29 cellular contexts compared by ENCODE assay signal in genomic region chr1:111762332-111762731, GRCh38.
"Had no signal": no experiment of that assay in that cellular context is flagged by ENCODE, and none has a peak within 500 bp of the region (broad histone marks: within the 10 kb centered on the region; RNA-seq: fewer than 3 reads in every experiment).

No MANE protein-coding gene starts in this region.

- ATAC-seq: activated naive CD4-positive, alpha-beta T cell treated with anti-CD3 and anti-CD28 coated beads, Interleukin-2, amount 50 U/mL, for 72 hours; activated T-cell treated with anti-CD3 and anti-CD28 coated beads, Interleukin-2, amount 50 U/mL, for 72 hours; activated T-helper 17 cell treated with anti-CD3 and anti-CD28 coated beads, Interleukin-2, amount 50 U/mL, for 72 hours; body of pancreas; PC-3 had no signal

- H3K27ac ChIP-seq: adrenal gland, body of pancreas, breast epithelium, Peyer's patch, SJSA1 had no signal

- H3K9me3 ChIP-seq: adrenal gland, body of pancreas, breast epithelium, MG63, Peyer's patch, SJSA1 had no signal

- H3K4me3 ChIP-seq: adrenal gland, body of pancreas, breast epithelium, MG63, Peyer's patch, SJSA1 had no signal

- H3K27me3 ChIP-seq: adrenal gland, body of pancreas, breast epithelium, MG63, Peyer's patch, SJSA1 had no signal

- H3K9me3 Mint-ChIP-seq: activated CD4-positive, alpha-beta memory T cell treated with anti-CD3 and anti-CD28 coated beads for 36 hours; activated CD4-positive, alpha-beta T cell treated with anti-CD3 and anti-CD28 coated beads, Interleukin-2, amount 10 ng/mL, durations not matched to agents 7 days and 5 days; activated naive CD4-positive, alpha-beta T cell treated with anti-CD3 and anti-CD28 coated beads, Interleukin-2, amount 50 U/mL, for 72 hours; activated T-cell treated with anti-CD3 and anti-CD28 coated beads, Interleukin-2, amount 50 U/mL, for 72 hours; activated T-helper 17 cell treated with anti-CD3 and anti-CD28 coated beads, Interleukin-2, amount 50 U/mL, for 72 hours; T-helper 2 cell treated with Interferon-gamma antibody and Interleukin-4, amounts not matched to agents 5 μg/mL and 100 μg/mL, for 36 hours had no signal

- H3K27ac Mint-ChIP-seq: activated CD4-positive, alpha-beta memory T cell treated with anti-CD3 and anti-CD28 coated beads for 36 hours; activated CD4-positive, alpha-beta T cell treated with anti-CD3 and anti-CD28 coated beads, Interleukin-2, amount 10 ng/mL, durations not matched to agents 7 days and 5 days; activated T-helper 17 cell treated with anti-CD3 and anti-CD28 coated beads, Interleukin-2, amount 50 U/mL, for 72 hours; T-helper 2 cell treated with Interferon-gamma antibody and Interleukin-4, amounts not matched to agents 5 μg/mL and 100 μg/mL, for 36 hours had no signal

- FAIRE-seq: astrocyte, TTC549 had no signal

- H3K27me3 Mint-ChIP-seq: activated CD4-positive, alpha-beta memory T cell treated with anti-CD3 and anti-CD28 coated beads for 36 hours; activated CD4-positive, alpha-beta T cell treated with anti-CD3 and anti-CD28 coated beads, Interleukin-2, amount 10 ng/mL, durations not matched to agents 7 days and 5 days; activated T-helper 17 cell treated with anti-CD3 and anti-CD28 coated beads, Interleukin-2, amount 50 U/mL, for 72 hours had no signal

- H3K4me3 Mint-ChIP-seq: activated CD4-positive, alpha-beta memory T cell treated with anti-CD3 and anti-CD28 coated beads for 36 hours; activated CD4-positive, alpha-beta T cell treated with anti-CD3 and anti-CD28 coated beads, Interleukin-2, amount 10 ng/mL, durations not matched to agents 7 days and 5 days; activated T-cell treated with anti-CD3 and anti-CD28 coated beads, Interleukin-2, amount 50 U/mL, for 72 hours; activated T-helper 17 cell treated with anti-CD3 and anti-CD28 coated beads, Interleukin-2, amount 50 U/mL, for 72 hours; T-helper 2 cell treated with Interferon-gamma antibody and Interleukin-4, amounts not matched to agents 5 μg/mL and 100 μg/mL, for 36 hours had no signal

- H3K4me1 ChIP-seq: body of pancreas, breast epithelium had no signal

- DNase-seq: activated CD4-positive, alpha-beta memory T cell treated with anti-CD3 and anti-CD28 coated beads for 36 hours; activated CD4-positive, alpha-beta T cell treated with anti-CD3 and anti-CD28 coated beads, Interleukin-2, amount 10 ng/mL, durations not matched to agents 7 days and 5 days; activated CD8-positive, alpha-beta memory T cell treated with anti-CD3 and anti-CD28 coated beads, Interleukin-2, amount 50 U/mL, for 4 hours; activated effector memory CD4-positive, alpha-beta T cell treated with anti-CD3 and anti-CD28 coated beads, Interleukin-2, amount 50 U/mL, for 16 hours; activated naive CD4-positive, alpha-beta T cell; activated T-cell treated with anti-CD3 and anti-CD28 coated beads for 4 hours; activated T-cell treated with anti-CD3 and anti-CD28 coated beads, Interleukin-2, amount 50 U/mL, for 72 hours; adrenal gland; body of pancreas; Kasumi-1; MG63; NCI-H1048; NCI-H1436 treated with DMSO at 0.1 percent for 48 hours; NCI-H1694 treated with DMSO at 0.1 percent for 48 hours; NCI-H2029; NCI-H345; NCI-H524 treated with DMSO at 0.1 percent for 48 hours; PC-3; Peyer's patch; RPMI8226; SHP77 treated with DMSO at 0.1 percent for 48 hours; SW 1271 had no signal
